In the genomic region with DNA sequence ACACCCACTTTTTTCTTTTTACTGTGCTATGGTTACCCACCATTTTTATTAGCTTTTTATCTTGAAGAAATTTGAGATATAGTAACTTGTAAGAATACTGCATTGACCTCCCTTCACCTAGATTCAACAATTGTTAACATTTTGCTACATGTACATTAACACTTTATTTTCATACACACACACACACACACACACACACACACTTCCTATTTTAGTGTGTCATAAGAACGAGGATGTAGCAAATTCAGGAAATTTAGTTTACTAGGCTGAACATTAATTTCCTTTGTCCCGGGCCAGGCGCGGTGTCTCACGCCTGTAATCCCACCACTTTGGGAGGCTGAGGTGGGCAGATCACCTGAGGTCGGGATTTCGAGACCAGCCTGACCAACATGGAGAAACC, we compare ENCODE assay signal across 8 cellular contexts. TPM values are rescaled to one million over a fixed set of nuclear protein-coding genes. Genes with fewer than 3 reads are reported as not detected.
DNase-seq lines count a peak whose midpoint lies in the region; ATAC-seq and TF ChIP-seq lines count a peak whose summit lies in the region.

No MANE protein-coding gene starts in this region.

- no peak overlapping the region for H3K4me2 ChIP-seq in mesendoderm (ENCODE audit: low read length)

- peaks cover 31% of the 10 kb centered on the region for H3K36me3 Mint-ChIP-seq in activated T-cell treated with anti-CD3 and anti-CD28 coated beads, Interleukin-2, amount 50 U/mL, for 24 hours (ENCODE audit: low read depth)
- no peaks in the 10 kb centered on the region for H3K36me3 Mint-ChIP-seq in immature natural killer cell

- no peak overlapping the region for H3K18ac ChIP-seq in mesendoderm (ENCODE audit: low read length)

- no peak overlapping the region for H3K23ac ChIP-seq in mesendoderm (ENCODE audit: low read length)

- H2BK15ac ChIP-seq in mesendoderm (replicated peaks; ENCODE audit: low read depth), result no peak overlapping the region

- H3K27me3 Mint-ChIP-seq in activated T-cell treated with anti-CD3 and anti-CD28 coated beads, Interleukin-2, amount 50 U/mL, for 24 hours, result no peaks in the 10 kb centered on the region
- H3K27me3 Mint-ChIP-seq in immature natural killer cell (ENCODE audit: low read depth in 3 of 3), result peaks cover 6 to 8% (median 7%) of the 10 kb centered on the region in 3 donors

- H4K8ac ChIP-seq in mesendoderm (ENCODE audit: low read depth, low read length), result no peak overlapping the region

- H3K4me1 ChIP-seq in thoracic aorta (ENCODE audit: control insufficient read depth in 1 of 2, low read depth in 2 of 2) (peaks cover 17 to 25% of the 10 kb centered on the region in 2 donors), mesendoderm (ENCODE audit: control insufficient read depth, low read depth, low read length) (no peaks in the 10 kb centered on the region)

- H3K56ac ChIP-seq in mesendoderm (ENCODE audit: low read length), result no peak overlapping the region

- no peak overlapping the region for H4K5ac ChIP-seq in mesendoderm (ENCODE audit: low read length)

- no peak overlapping the region for H3K9ac ChIP-seq in mesendoderm (ENCODE audit: low read length)

- no peaks in the 10 kb centered on the region for H3K9me3 Mint-ChIP-seq in activated T-cell treated with anti-CD3 and anti-CD28 coated beads, Interleukin-2, amount 50 U/mL, for 24 hours
- no peaks in the 10 kb centered on the region for H3K9me3 Mint-ChIP-seq in immature natural killer cell

- ATAC-seq in thoracic aorta (ENCODE audit: insufficient number of reproducible peaks, low FRiP score, low read depth) (no peak), HG03039 (IDR thresholded peaks at IDR 0.05; ENCODE audit: unreplicated experiment) (no peak)

- H3K4me3 ChIP-seq in thoracic aorta (peak overlapping the region; percentile 99), mesendoderm (ENCODE audit: low read length) (no peak overlapping the region)

- H3K27ac Mint-ChIP-seq in activated T-cell treated with anti-CD3 and anti-CD28 coated beads, Interleukin-2, amount 50 U/mL, for 24 hours, result no peak overlapping the region
- H3K27ac Mint-ChIP-seq in immature natural killer cell, result peak overlapping the region in 5 of 6 donors; percentile 60 to 100 (median 97)

- H2BK120ac ChIP-seq in mesendoderm (ENCODE audit: low read depth, low read length), result no peak overlapping the region

- H3K79me2 ChIP-seq in mesendoderm (ENCODE audit: control insufficient read depth, insufficient read depth, low read length), result peaks cover 16% of the 10 kb centered on the region

- no peak overlapping the region for H2BK5ac ChIP-seq in mesendoderm (ENCODE audit: low read length)

- WGBS in mesendoderm (ENCODE audit: extremely low coverage, insufficient coverage, low lambda C conversion rate), result no CpG with 5 or more reads among the region's 7 CpGs

- no peaks in the 10 kb centered on the region for H3K9me3 ChIP-seq in thoracic aorta

- H3K27ac ChIP-seq in VCaP (peak overlapping the region; percentile 89), thoracic aorta (no peak overlapping the region), mesendoderm (ENCODE audit: low read depth, low read length) (no peak overlapping the region)

- DNase-seq in activated T-cell treated with anti-CD3 and anti-CD28 coated beads, Interleukin-2, amount 50 U/mL, for 24 hours, result no peak
- DNase-seq in activated T-cell treated with anti-CD3 and anti-CD28 coated beads for 4 hours (no peak), immature natural killer cell (no peak), thoracic aorta (ENCODE audit: low spot score) (no peak), mesendoderm (no peak), iPS-NIHi7 (ENCODE audit: extremely low spot score) (no peak)

- H3K27me3 ChIP-seq in thoracic aorta (replicated peaks; ENCODE audit: insufficient read depth), result no peaks in the 10 kb centered on the region
- H3K27me3 ChIP-seq in mesendoderm (ENCODE audit: insufficient read depth, low read length, poor library complexity), result no peaks in the 10 kb centered on the region

- H3K4ac ChIP-seq in mesendoderm (ENCODE audit: low read depth, low read length), result no peak overlapping the region

- H3K4me1 Mint-ChIP-seq in activated T-cell treated with anti-CD3 and anti-CD28 coated beads, Interleukin-2, amount 50 U/mL, for 24 hours (ENCODE audit: low read depth), result peaks cover 22% of the 10 kb centered on the region
- peaks cover 27 to 33% of the 10 kb centered on the region in 2 donors for H3K4me1 Mint-ChIP-seq in immature natural killer cell

- H2AK5ac ChIP-seq in mesendoderm (ENCODE audit: low read length), result no peak overlapping the region

- H3K79me1 ChIP-seq in mesendoderm (ENCODE audit: low read length), result peaks cover 6% of the 10 kb centered on the region

- no peak for TF ChIP-seq CTCF in VCaP (conservative IDR thresholded peaks at IDR 0.05)
- TF ChIP-seq CTCF in thoracic aorta (IDR thresholded peaks at IDR 0.05), result no peak

- peak overlapping the region; percentile 98 for H3K4me3 Mint-ChIP-seq in activated T-cell treated with anti-CD3 and anti-CD28 coated beads, Interleukin-2, amount 50 U/mL, for 24 hours
- H3K4me3 Mint-ChIP-seq in immature natural killer cell, result peak overlapping the region in 4 of 5 donors; percentile 11 to 97 (median 62)

- H3K36me3 ChIP-seq in thoracic aorta (no peaks in the 10 kb centered on the region), mesendoderm (ENCODE audit: control insufficient read depth, insufficient read depth, low read length) (no peaks in the 10 kb centered on the region)

RNA-seq across cellular contexts. Expression of gene ATP6V1E1, which starts 1.1 kb away (rescaled TPM):
- 100 to 1,000 TPM; 128 to 163 (median 141) TPM for polyA plus RNA-seq in immature natural killer cell
- 100 to 1,000 TPM; 102 to 124 TPM for total RNA-seq in thoracic aorta
- polyA plus RNA-seq in mesendoderm (2013, experiment 1 of 2), result 99.2 TPM
- 97.1 TPM for polyA plus RNA-seq in mesendoderm (2013, experiment 2 of 2)

RNA-seq across cellular contexts. Expression of gene BCL2L13, which starts 8.9 kb away (rescaled TPM):
- 10 to 100 TPM; 38.8 to 45.2 (median 38.9) TPM for polyA plus RNA-seq in immature natural killer cell
- 10 to 100 TPM; 38.0 to 43.4 TPM for total RNA-seq in thoracic aorta
- 21.5 TPM for polyA plus RNA-seq in mesendoderm (2013, experiment 1 of 2)
- 21.3 TPM for polyA plus RNA-seq in mesendoderm (2013, experiment 2 of 2)
